Comparison of ENCODE assay signal across 8 cellular contexts in genomic region chr11:535519-536454, GRCh38. TPM values are rescaled to one million over a fixed set of nuclear protein-coding genes. Genes with fewer than 3 reads are reported as not detected.
A peak's percentile ranks its signal among the peaks of the same experiment; 100 is the strongest.
DNase-seq lines count a peak whose midpoint lies in the region; ATAC-seq and TF ChIP-seq lines count a peak whose summit lies in the region.

HRAS (minus strand) TSS chr11:535576.

- CTCF ChIA-PET in SK-N-SH (lab: Yijun Ruan, JAX) = interaction anchor here (0.7 to 1.6 kb wide), 7 partner anchors 9 to 127 kb away, joined by 3 to 12 read pairs (median 3); no protein-coding TSS in a partner anchor

- DNase-seq in GM03348 (ENCODE audit: low spot score) (peak; percentile 100), HFF-Myc (ENCODE audit: extremely low read depth, low read depth) (peak; percentile 65), NB4 (ENCODE audit: low read depth) (peak; percentile 94), SK-N-SH (peak; percentile 100), globus pallidus (ENCODE audit: low spot score) (peak; percentile 93), omental fat pad (ENCODE audit: low spot score) (peak; percentile 75)
- DNase-seq in activated naive CD4-positive, alpha-beta T cell treated with anti-CD3 and anti-CD28 coated beads, Interleukin-2, amount 50 U/mL, for 16 hours = peak; percentile 96

- no peaks in the 10 kb centered on the region for H3K27me3 ChIP-seq in SK-N-SH (ENCODE audit: insufficient read depth)

- H3K36me3 ChIP-seq in SK-N-SH (replicated peaks in 1 of 2; ENCODE audit: control insufficient read depth in 1 of 2, insufficient read depth in 2 of 2, low read length in 1 of 2) = peaks cover 0 to 27% of the 10 kb centered on the region in 2 experiments

- H3K9me3 ChIP-seq in SK-N-SH = no peaks in the 10 kb centered on the region

- no peak for TF ChIP-seq EP300 in SK-N-SH (IDR thresholded peaks at IDR 0.05; ENCODE audit: borderline replicate concordance in 1 of 2, low read depth in 1 of 2, low read length in 1 of 2)

- peak; percentile 79 for TF ChIP-seq POLR2A in NB4 (IDR thresholded peaks at IDR 0.05; ENCODE audit: extremely low read depth, insufficient read length)

- ATAC-seq in omental fat pad (ENCODE audit: low FRiP score) = peak; percentile 88

- WGBS in SK-N-SH (ENCODE audit: low lambda C conversion rate) = 12% methylated on average over 29 of the region's 97 CpGs

- H3K4me3 ChIP-seq in HFF-Myc (replicated peaks; ENCODE audit: low read depth, low read length) (peak within 1 kb of the TSS; percentile 87), NB4 (ENCODE audit: low read depth, low read length) (peak within 1 kb of the TSS; percentile 66), SK-N-SH (ENCODE audit: low read depth in 2 of 2, low read length in 1 of 2) (peak within 1 kb of the TSS; percentile 88 to 92)

- no peaks in the 10 kb centered on the region for H3K9me2 ChIP-seq in SK-N-SH

- TF ChIP-seq RAD21 in SK-N-SH (IDR thresholded peaks at IDR 0.05; ENCODE audit: low read length) = no peak

- H3F3A ChIP-seq in SK-N-SH (replicated peaks; ENCODE audit: insufficient read depth) = no peaks in the 10 kb centered on the region

- H3K4me1 ChIP-seq in SK-N-SH (ENCODE audit: control insufficient read depth in 1 of 2, insufficient read depth in 2 of 2, low read depth in 1 of 2, low read length in 1 of 2) = peaks cover 0 to 12% of the 10 kb centered on the region in 2 experiments; a peak in 1 of 4 replicates

- peak within 1 kb of the TSS; percentile 79 for H3K9ac ChIP-seq in SK-N-SH

- H2AFZ ChIP-seq in SK-N-SH (ENCODE audit: low read depth) = peak within 1 kb of the TSS; percentile 2; the same call in 1 of the 2 replicates

- POLR2A ChIA-PET in SK-N-SH (lab: Yijun Ruan, JAX) = interaction anchor here (1.2 kb wide), 1 partner anchor 19 kb away, joined by 4 read pairs; no protein-coding TSS in a partner anchor

- H3K27ac ChIP-seq in SK-N-SH (ENCODE audit: low read depth in 2 of 2, low read length in 1 of 2) (peak within 1 kb of the TSS; percentile 45 to 89; a peak in 3 of 4 replicates), temporal lobe (ENCODE audit: low read depth, low read length) (peak within 1 kb of the TSS; percentile 40)

- H3K79me2 ChIP-seq in SK-N-SH (ENCODE audit: insufficient read depth) = peaks cover 15% of the 10 kb centered on the region

- H3K4me2 ChIP-seq in SK-N-SH = peak within 1 kb of the TSS; percentile 99

- TF ChIP-seq CTCF in HFF-Myc (IDR thresholded peaks at IDR 0.05; ENCODE audit: low read depth, low read length, missing control alignments) (no peak), NB4 (IDR thresholded peaks at IDR 0.05; ENCODE audit: low read depth, low read length) (no peak), SK-N-SH (IDR thresholded peaks at IDR 0.05) (no peak), omental fat pad (IDR thresholded peaks at IDR 0.05) (no peak)

- peaks cover 10% of the 10 kb centered on the region; the same call in 1 of the 2 replicates for H4K20me1 ChIP-seq in SK-N-SH (ENCODE audit: insufficient read depth)

TF ChIP-seq in SK-N-SH, 30 proteins besides CTCF, POLR2A, EP300 and RAD21 (continues in another document):
- peak; percentile 84 for TF ChIP-seq IRF3 (IDR thresholded peaks at IDR 0.05; ENCODE audit: low read depth, low read length)
- no peak for TF ChIP-seq YY1 (IDR thresholded peaks at IDR 0.05; ENCODE audit: low read depth)
- TF ChIP-seq TEAD4 (IDR thresholded peaks at IDR 0.05; ENCODE audit: borderline replicate concordance, insufficient read depth) = no peak
- no peak for TF ChIP-seq MAX (IDR thresholded peaks at IDR 0.05; ENCODE audit: low read depth)
- no peak for TF ChIP-seq USF2 (IDR thresholded peaks at IDR 0.05; ENCODE audit: borderline replicate concordance, low read depth, low read length)
- TF ChIP-seq SIN3A (IDR thresholded peaks at IDR 0.05; ENCODE audit: borderline replicate concordance, low read depth, low read length) = no peak; the same call in 1 of the 2 replicates
- no peak for TF ChIP-seq REST (IDR thresholded peaks at IDR 0.05; ENCODE audit: low read depth, low read length)
- TF ChIP-seq NFIC (IDR thresholded peaks at IDR 0.05; ENCODE audit: borderline replicate concordance) = no peak; the same call in 1 of the 2 replicates
- no peak for TF ChIP-seq MEF2A (IDR thresholded peaks at IDR 0.05; ENCODE audit: borderline replicate concordance, low read depth)
- TF ChIP-seq SMC3 (IDR thresholded peaks at IDR 0.05; ENCODE audit: low read depth, low read length) = no peak
- TF ChIP-seq CHD2 (IDR thresholded peaks at IDR 0.05; ENCODE audit: low read length, partially characterized antibody) = peak; percentile 65
- TF ChIP-seq TAF1 (IDR thresholded peaks at IDR 0.05; ENCODE audit: borderline replicate concordance, low read depth, low read length) = peak; percentile 80
- no peak for TF ChIP-seq TCF12 (IDR thresholded peaks at IDR 0.05)
- TF ChIP-seq RFX5 (IDR thresholded peaks at IDR 0.05; ENCODE audit: low read length) = no peak
- peak; percentile 64; the same call in 1 of the 2 replicates for TF ChIP-seq ELF1 (IDR thresholded peaks at IDR 0.05)
- no peak for TF ChIP-seq FOSL2 (IDR thresholded peaks at IDR 0.05; ENCODE audit: borderline replicate concordance, low read depth)
- TF ChIP-seq NRF1 (IDR thresholded peaks at IDR 0.05; ENCODE audit: low read depth, low read length) = peak; percentile 76
- TF ChIP-seq JUND (IDR thresholded peaks at IDR 0.05) = no peak
- TF ChIP-seq PBX3 (IDR thresholded peaks at IDR 0.05) = peak; percentile 99
- no peak for TF ChIP-seq RXRA (IDR thresholded peaks at IDR 0.05; ENCODE audit: borderline replicate concordance, low read depth)
- peak; percentile 78 for TF ChIP-seq GABPA (IDR thresholded peaks at IDR 0.05; ENCODE audit: low read depth)

RNA-seq across cellular contexts. Expression of gene HRAS, which starts in this region (rescaled TPM):
- 138 and 217 TPM in 2 replicates for polyA plus RNA-seq in SK-N-SH (2012; rRNA removed)
- polyA plus RNA-seq in SK-N-SH (2012; cell fraction: cytosol; rRNA removed) = 95.3 and 125 TPM in 2 replicates
- polyA plus RNA-seq in SK-N-SH (2012; cell fraction: nucleus; rRNA removed) = 189 and 285 TPM in 2 replicates
- 10 to 100 TPM; 30.1 to 44.9 (median 35.0) TPM for total RNA-seq in omental fat pad
- 35.7 TPM for total RNA-seq in temporal lobe

Comparison
In these comparisons a context has a peak if more than half of its experiments do, and no peak if none do; other contexts are left out.
1. Peak in every context shown above with its lines: DNase-seq, ATAC-seq, H3K4me3 ChIP-seq and H3K27ac ChIP-seq.